ENCODE assay signal across 34 cellular contexts in the genomic region with DNA sequence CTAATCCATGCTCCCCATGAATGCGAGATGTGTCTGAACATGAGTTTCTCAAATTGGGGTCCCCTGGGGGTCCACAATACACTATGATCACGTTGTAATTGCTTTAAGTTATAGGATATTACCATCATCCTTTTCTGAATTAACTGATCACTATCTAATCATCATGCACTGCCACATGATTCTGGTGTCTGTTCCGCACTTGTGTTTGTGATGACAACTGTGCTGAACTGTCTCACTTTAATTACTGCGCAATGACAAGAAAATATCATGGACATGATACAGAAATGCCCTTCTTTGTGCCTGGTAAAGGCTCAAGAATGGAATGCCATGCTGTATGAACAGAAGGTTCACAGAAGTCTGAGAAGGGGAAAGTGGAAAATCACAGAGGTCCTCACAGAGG.
"Had no signal": no experiment of that assay in that cellular context is flagged by ENCODE, and none has a peak within 500 bp of the region (broad histone marks: within the 10 kb centered on the region; RNA-seq: fewer than 3 reads in every experiment).

No MANE protein-coding gene starts in this region.

- H3K36me3 ChIP-seq: MG63 had no signal

- DNase-seq: Karpas-422, Kasumi-1, KG1, MG63, MM.1S, MV-4-11, NCI-H1048, NCI-H1092, NCI-H1092 treated with DMSO at 0.1 percent for 48 hours, NCI-H1105, NCI-H1105 treated with DMSO at 0.1 percent for 48 hours, NCI-H1417, NCI-H1436, NCI-H1436 treated with DMSO at 0.1 percent for 48 hours, NCI-H146, NCI-H1694, NCI-H1694 treated with DMSO at 0.1 percent for 48 hours, NCI-H187, NCI-H187 treated with DMSO at 0.1 percent for 48 hours, NCI-H1930, NCI-H2029, NCI-H2029 treated with DMSO at 0.1 percent for 48 hours, NCI-H2081, NCI-H2081 treated with DMSO at 0.1 percent for 48 hours, NCI-H2107, NCI-H2171, NCI-H2171 treated with DMSO at 0.1 percent for 48 hours, NCI-H2227 treated with DMSO at 0.1 percent for 48 hours, NCI-H226, NCI-H345, NCI-H446, NCI-H446 treated with DMSO at 0.1 percent for 48 hours, NCI-H510A had no signal

- H3K9me3 ChIP-seq: MG63 had no signal

- H3K4me3 ChIP-seq: MG63 had no signal

- H3K27me3 ChIP-seq: MG63 had no signal

- H3K9ac ChIP-seq: KMS-11 had no signal

- H3K27ac ChIP-seq: KMS-11 had no signal

- H3K4me2 ChIP-seq: KMS-11 had no signal
